In the genomic region with DNA sequence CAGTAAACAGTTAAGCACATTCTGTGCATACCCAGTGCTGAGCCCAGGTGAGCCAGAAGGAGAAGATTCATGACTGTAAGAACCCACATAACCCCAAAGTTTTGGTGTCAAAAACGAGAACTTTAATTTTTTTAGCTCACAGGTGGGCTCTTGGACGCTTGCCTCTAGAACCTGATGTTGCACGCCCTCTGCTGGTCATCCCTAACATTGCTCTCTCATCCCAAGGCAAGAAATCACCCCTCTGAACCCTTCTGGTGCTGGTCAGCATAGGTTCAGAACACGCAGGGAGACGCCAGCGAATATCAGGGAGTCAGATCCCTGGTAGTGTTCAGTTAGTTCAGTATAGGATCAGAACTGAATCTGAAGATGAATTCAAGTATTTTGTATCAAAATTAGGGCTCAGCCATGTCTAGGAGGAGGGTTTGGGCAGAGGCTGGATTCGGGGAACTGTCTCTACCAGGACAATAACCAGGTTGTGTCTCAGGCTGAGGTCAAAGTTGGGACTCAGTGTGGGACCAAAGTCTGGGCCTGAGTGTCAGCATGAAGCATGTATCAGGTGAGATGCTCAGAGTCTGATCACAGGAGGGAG, we compare ENCODE assay signal across 2 cellular contexts.
TF ChIP-seq lines count a peak whose summit lies in the region.

No MANE protein-coding gene starts in this region.

TF ChIP-seq in SK-N-SH, 30 proteins besides CTCF, POLR2A, EP300 and RAD21 (continued from another document):
- TF ChIP-seq, protein P1, sequence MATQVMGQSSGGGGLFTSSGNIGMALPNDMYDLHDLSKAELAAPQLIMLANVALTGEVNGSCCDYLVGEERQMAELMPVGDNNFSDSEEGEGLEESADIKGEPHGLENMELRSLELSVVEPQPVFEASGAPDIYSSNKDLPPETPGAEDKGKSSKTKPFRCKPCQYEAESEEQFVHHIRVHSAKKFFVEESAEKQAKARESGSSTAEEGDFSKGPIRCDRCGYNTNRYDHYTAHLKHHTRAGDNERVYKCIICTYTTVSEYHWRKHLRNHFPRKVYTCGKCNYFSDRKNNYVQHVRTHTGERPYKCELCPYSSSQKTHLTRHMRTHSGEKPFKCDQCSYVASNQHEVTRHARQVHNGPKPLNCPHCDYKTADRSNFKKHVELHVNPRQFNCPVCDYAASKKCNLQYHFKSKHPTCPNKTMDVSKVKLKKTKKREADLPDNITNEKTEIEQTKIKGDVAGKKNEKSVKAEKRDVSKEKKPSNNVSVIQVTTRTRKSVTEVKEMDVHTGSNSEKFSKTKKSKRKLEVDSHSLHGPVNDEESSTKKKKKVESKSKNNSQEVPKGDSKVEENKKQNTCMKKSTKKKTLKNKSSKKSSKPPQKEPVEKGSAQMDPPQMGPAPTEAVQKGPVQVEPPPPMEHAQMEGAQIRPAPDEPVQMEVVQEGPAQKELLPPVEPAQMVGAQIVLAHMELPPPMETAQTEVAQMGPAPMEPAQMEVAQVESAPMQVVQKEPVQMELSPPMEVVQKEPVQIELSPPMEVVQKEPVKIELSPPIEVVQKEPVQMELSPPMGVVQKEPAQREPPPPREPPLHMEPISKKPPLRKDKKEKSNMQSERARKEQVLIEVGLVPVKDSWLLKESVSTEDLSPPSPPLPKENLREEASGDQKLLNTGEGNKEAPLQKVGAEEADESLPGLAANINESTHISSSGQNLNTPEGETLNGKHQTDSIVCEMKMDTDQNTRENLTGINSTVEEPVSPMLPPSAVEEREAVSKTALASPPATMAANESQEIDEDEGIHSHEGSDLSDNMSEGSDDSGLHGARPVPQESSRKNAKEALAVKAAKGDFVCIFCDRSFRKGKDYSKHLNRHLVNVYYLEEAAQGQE (IDR thresholded peaks at IDR 0.05; ENCODE audit: low read depth, low read length) = peak; percentile 71; the same call in 1 of the 2 replicates

TF ChIP-seq in SK-N-SH treated with all-trans-retinoic acid at 6 μM for 48 hours, 23 proteins besides CTCF, POLR2A, EP300 and RAD21 (continued from another document):
- TF ChIP-seq, protein P2, sequence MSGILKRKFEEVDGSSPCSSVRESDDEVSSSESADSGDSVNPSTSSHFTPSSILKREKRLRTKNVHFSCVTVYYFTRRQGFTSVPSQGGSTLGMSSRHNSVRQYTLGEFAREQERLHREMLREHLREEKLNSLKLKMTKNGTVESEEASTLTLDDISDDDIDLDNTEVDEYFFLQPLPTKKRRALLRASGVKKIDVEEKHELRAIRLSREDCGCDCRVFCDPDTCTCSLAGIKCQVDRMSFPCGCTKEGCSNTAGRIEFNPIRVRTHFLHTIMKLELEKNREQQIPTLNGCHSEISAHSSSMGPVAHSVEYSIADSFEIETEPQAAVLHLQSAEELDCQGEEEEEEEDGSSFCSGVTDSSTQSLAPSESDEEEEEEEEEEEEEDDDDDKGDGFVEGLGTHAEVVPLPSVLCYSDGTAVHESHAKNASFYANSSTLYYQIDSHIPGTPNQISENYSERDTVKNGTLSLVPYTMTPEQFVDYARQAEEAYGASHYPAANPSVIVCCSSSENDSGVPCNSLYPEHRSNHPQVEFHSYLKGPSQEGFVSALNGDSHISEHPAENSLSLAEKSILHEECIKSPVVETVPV (CRISPR knock-in tag; IDR thresholded peaks at IDR 0.05) = no peak
- TF ChIP-seq, protein P3, sequence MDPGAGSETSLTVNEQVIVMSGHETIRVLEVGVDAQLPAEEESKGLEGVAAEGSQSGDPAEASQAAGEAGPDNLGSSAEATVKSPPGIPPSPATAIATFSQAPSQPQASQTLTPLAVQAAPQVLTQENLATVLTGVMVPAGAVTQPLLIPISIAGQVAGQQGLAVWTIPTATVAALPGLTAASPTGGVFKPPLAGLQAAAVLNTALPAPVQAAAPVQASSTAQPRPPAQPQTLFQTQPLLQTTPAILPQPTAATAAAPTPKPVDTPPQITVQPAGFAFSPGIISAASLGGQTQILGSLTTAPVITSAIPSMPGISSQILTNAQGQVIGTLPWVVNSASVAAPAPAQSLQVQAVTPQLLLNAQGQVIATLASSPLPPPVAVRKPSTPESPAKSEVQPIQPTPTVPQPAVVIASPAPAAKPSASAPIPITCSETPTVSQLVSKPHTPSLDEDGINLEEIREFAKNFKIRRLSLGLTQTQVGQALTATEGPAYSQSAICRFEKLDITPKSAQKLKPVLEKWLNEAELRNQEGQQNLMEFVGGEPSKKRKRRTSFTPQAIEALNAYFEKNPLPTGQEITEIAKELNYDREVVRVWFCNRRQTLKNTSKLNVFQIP (CRISPR knock-in tag; IDR thresholded peaks at IDR 0.05; ENCODE audit: borderline replicate concordance, low read depth) = no peak
